ENCODE assay signal across 1 cellular context in genomic region chr9:135692410-135692809, GRCh38.
TF ChIP-seq lines count a peak whose summit lies in the region.

No MANE protein-coding gene starts in this region.

TF ChIP-seq in HCT116, 20 proteins besides CTCF, POLR2A, EP300 and RAD21:
- TF ChIP-seq, protein P1, sequence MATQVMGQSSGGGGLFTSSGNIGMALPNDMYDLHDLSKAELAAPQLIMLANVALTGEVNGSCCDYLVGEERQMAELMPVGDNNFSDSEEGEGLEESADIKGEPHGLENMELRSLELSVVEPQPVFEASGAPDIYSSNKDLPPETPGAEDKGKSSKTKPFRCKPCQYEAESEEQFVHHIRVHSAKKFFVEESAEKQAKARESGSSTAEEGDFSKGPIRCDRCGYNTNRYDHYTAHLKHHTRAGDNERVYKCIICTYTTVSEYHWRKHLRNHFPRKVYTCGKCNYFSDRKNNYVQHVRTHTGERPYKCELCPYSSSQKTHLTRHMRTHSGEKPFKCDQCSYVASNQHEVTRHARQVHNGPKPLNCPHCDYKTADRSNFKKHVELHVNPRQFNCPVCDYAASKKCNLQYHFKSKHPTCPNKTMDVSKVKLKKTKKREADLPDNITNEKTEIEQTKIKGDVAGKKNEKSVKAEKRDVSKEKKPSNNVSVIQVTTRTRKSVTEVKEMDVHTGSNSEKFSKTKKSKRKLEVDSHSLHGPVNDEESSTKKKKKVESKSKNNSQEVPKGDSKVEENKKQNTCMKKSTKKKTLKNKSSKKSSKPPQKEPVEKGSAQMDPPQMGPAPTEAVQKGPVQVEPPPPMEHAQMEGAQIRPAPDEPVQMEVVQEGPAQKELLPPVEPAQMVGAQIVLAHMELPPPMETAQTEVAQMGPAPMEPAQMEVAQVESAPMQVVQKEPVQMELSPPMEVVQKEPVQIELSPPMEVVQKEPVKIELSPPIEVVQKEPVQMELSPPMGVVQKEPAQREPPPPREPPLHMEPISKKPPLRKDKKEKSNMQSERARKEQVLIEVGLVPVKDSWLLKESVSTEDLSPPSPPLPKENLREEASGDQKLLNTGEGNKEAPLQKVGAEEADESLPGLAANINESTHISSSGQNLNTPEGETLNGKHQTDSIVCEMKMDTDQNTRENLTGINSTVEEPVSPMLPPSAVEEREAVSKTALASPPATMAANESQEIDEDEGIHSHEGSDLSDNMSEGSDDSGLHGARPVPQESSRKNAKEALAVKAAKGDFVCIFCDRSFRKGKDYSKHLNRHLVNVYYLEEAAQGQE (IDR thresholded peaks at IDR 0.05; ENCODE audit: low read depth), result no peak
- no peak for TF ChIP-seq SIN3A (IDR thresholded peaks at IDR 0.05; ENCODE audit: low read depth)
- TF ChIP-seq, protein P2, sequence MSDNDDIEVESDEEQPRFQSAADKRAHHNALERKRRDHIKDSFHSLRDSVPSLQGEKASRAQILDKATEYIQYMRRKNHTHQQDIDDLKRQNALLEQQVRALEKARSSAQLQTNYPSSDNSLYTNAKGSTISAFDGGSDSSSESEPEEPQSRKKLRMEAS (IDR thresholded peaks at IDR 0.05), result no peak
- TF ChIP-seq EGR1 (IDR thresholded peaks at IDR 0.05; ENCODE audit: low read depth), result peak; percentile 91
- no peak for TF ChIP-seq EZH2phosphoT487 (IDR thresholded peaks at IDR 0.05; ENCODE audit: borderline replicate concordance)
- TF ChIP-seq CBX3 (IDR thresholded peaks at IDR 0.05; ENCODE audit: low read depth), result no peak
- no peak for TF ChIP-seq POLR2AphosphoS5 (IDR thresholded peaks at IDR 0.05; ENCODE audit: low read depth, low read length)
